Comparison of ENCODE assay signal across 31 cellular contexts in genomic region chr3:65186268-65186667, GRCh38.
"Had no signal": no experiment of that assay in that cellular context is flagged by ENCODE, and none has a peak within 500 bp of the region (broad histone marks: within the 10 kb centered on the region; RNA-seq: fewer than 3 reads in every experiment).

No MANE protein-coding gene starts in this region.

- H3K4me3 ChIP-seq: adrenal gland, ascending aorta, body of pancreas, breast epithelium, cardiac muscle cell had no signal

- H3K36me3 ChIP-seq: adrenal gland, ascending aorta, brain microvascular endothelial cell, breast epithelium, cardiac muscle cell had no signal

- H3K27me3 ChIP-seq: adrenal gland, ascending aorta, body of pancreas, brain microvascular endothelial cell, breast epithelium, cardiac muscle cell had no signal

- H3K4me1 ChIP-seq: body of pancreas, breast epithelium had no signal

- DNase-seq: activated effector memory CD4-positive, alpha-beta T cell treated with anti-CD3 and anti-CD28 coated beads, Interleukin-2, amount 50 U/mL, for 16 hours; activated effector memory CD4-positive, alpha-beta T cell treated with Interleukin-2 at 50 U/mL for 16 hours; activated gamma-delta T cell; activated gamma-delta T cell treated with Interleukin-2 at 50 U/mL for 16 hours; activated naive CD4-positive, alpha-beta T cell; activated naive CD4-positive, alpha-beta T cell treated with anti-CD3 and anti-CD28 coated beads for 36 hours; activated naive CD4-positive, alpha-beta T cell treated with anti-CD3 and anti-CD28 coated beads, Interleukin-2, amount 10 ng/mL, durations not matched to agents 7 days and 5 days; activated naive CD4-positive, alpha-beta T cell treated with anti-CD3 and anti-CD28 coated beads, Interleukin-2, amount 50 U/mL, for 16 hours; activated naive CD4-positive, alpha-beta T cell treated with Interleukin-2 at 50 U/mL for 16 hours; activated naive CD8-positive, alpha-beta T cell treated with anti-CD3 and anti-CD28 coated beads for 36 hours; activated naive CD8-positive, alpha-beta T cell treated with anti-CD3 and anti-CD28 coated beads, Interleukin-2, amount 10 ng/mL, durations not matched to agents 7 days and 5 days; activated naive CD8-positive, alpha-beta T cell treated with anti-CD3 and anti-CD28 coated beads, Interleukin-2, amount 50 U/mL, for 24 hours; activated T-cell treated with anti-CD3 and anti-CD28 coated beads, Interleukin-2, amount 50 U/mL, for 24 hours; activated T-cell treated with anti-CD3 and anti-CD28 coated beads, Interleukin-2, amount 50 U/mL, for 4 hours; activated T-cell treated with anti-CD3 and anti-CD28 coated beads, Interleukin-2, amount 50 U/mL, for 48 hours; activated T-cell treated with anti-CD3 and anti-CD28 coated beads, Interleukin-2, amount 50 U/mL, for 72 hours; adrenal gland; amniotic stem cell; amygdala; anterior cingulate cortex; aorta; body of pancreas; brain microvascular endothelial cell; caudate nucleus; central memory CD4-positive, alpha-beta T cell; cerebellar nuclear complex had no signal

- H3K9me3 ChIP-seq: adrenal gland, ascending aorta, body of pancreas, breast epithelium had no signal

- ATAC-seq: activated naive CD4-positive, alpha-beta T cell treated with anti-CD3 and anti-CD28 coated beads, Interleukin-2, amount 50 U/mL, for 72 hours; activated naive CD8-positive, alpha-beta T cell treated with anti-CD3 and anti-CD28 coated beads, Interleukin-2, amount 50 U/mL, for 24 hours; activated T-cell treated with anti-CD3 and anti-CD28 coated beads, Interleukin-2, amount 50 U/mL, for 4 hours; activated T-cell treated with anti-CD3 and anti-CD28 coated beads, Interleukin-2, amount 50 U/mL, for 72 hours; activated T-helper 17 cell treated with anti-CD3 and anti-CD28 coated beads, Interleukin-2, amount 50 U/mL, for 72 hours; body of pancreas had no signal

- H3K27ac ChIP-seq: adrenal gland, ascending aorta, body of pancreas, brain microvascular endothelial cell, breast epithelium, cardiac muscle cell had no signal
